In the genomic region with DNA sequence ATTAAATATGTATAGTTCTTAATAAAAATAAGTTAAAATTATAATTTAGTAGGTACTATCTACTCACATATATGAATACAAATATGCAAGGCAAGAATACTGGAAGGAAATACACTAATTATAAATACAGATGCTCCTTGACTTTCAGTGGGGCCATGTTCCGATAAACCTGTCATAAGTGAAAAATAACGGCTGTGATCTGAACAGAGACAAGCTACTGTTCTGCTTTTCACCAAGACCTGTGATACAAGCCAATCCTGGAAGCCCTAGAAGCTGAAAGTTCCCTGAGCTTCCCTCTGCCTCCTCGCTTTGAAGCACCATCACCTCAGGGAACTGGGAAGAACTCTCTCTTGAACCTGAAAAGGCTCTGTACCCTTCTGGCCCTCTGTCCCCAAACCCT, we compare ENCODE assay signal across 22 cellular contexts.
"Had no signal": no experiment of that assay in that cellular context is flagged by ENCODE, and none has a peak within 500 bp of the region (broad histone marks: within the 10 kb centered on the region; RNA-seq: fewer than 3 reads in every experiment).

No MANE protein-coding gene starts in this region.

- H3K9ac ChIP-seq: neural progenitor cell had no signal

- H3K4me1 ChIP-seq: colonic mucosa, prostate gland had no signal

- FAIRE-seq: kidney had no signal

- H3K9me3 ChIP-seq: colonic mucosa, gastroesophageal sphincter, heart left ventricle, prostate gland, sigmoid colon, stomach, thyroid gland, vagina had no signal

- H3K36me3 ChIP-seq: colonic mucosa, gastroesophageal sphincter, heart left ventricle, neural progenitor cell, prostate gland, sigmoid colon, stomach, thyroid gland, vagina had no signal

- DNase-seq: colonic mucosa; dermis blood vessel endothelial cell; effector memory CD8-positive, alpha-beta T cell; foreskin fibroblast; heart left ventricle; kidney; midbrain; naive thymus-derived CD4-positive, alpha-beta T cell; right cardiac atrium; sigmoid colon; stimulated activated CD4-positive, alpha-beta T cell treated with anti-CD3 and anti-CD28 coated beads, Interleukin-2, amount 100 ng/mL, for 24 hours; stimulated activated CD4-positive, alpha-beta T cell treated with anti-CD3 and anti-CD28 coated beads, Interleukin-4, amount 100 ng/mL, for 24 hours; stimulated activated naive CD4-positive, alpha-beta T cell treated with Interleukin-2 at 50 U/mL for 16 hours; stomach; thyroid gland; trophoblast cell had no signal

- H3K27me3 ChIP-seq: colonic mucosa, gastroesophageal sphincter, heart left ventricle, hepatocyte, neural progenitor cell, sigmoid colon, stomach, thyroid gland, vagina had no signal

- H3K4me2 ChIP-seq: hepatocyte had no signal

- H2AFZ ChIP-seq: hepatocyte, neural progenitor cell had no signal

- H3K27ac ChIP-seq: colonic mucosa, heart left ventricle, hepatocyte, neural progenitor cell, prostate gland, sigmoid colon, stomach, vagina had no signal

- H3K4me3 ChIP-seq: colonic mucosa, gastroesophageal sphincter, heart left ventricle, hepatocyte, lung, neural progenitor cell, prostate gland, sigmoid colon, stomach, thyroid gland, vagina had no signal
